In the genomic region with DNA sequence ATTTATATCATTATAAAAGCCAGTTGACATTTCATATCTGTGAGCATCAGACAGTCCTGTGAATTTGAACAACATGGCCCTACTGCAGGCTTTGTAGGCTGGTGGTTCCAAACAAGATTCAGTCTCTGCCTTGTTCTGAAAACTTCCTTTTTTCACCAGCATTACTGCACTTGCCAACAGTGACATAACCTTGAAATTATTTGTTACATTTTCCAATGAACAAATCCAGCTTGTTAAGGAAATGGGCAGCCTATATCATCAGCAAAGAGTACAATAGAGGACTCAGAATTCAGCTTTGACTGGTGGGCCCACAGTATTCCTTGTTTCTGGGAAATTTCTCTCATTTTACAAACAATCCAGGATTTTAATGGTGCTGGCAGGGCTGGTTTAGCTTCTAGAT, we compare ENCODE assay signal across 26 cellular contexts.
DNase-seq lines count a peak whose midpoint lies in the region; ATAC-seq and TF ChIP-seq lines count a peak whose summit lies in the region.
"Had no signal": no experiment of that assay in that cellular context is flagged by ENCODE, and none has a peak within 500 bp of the region (broad histone marks: within the 10 kb centered on the region; RNA-seq: fewer than 3 reads in every experiment).

No MANE protein-coding gene starts in this region.

- TF ChIP-seq CTCF in choroid plexus epithelial cell (conservative IDR thresholded peaks at IDR 0.05; ENCODE audit: low read depth, low read length) (no peak), fibroblast of the aortic adventitia (IDR thresholded peaks at IDR 0.05; ENCODE audit: insufficient read depth, low read length) (no peak), retinal pigment epithelial cell (conservative IDR thresholded peaks at IDR 0.05; ENCODE audit: low read depth, low read length) (no peak)

- ATAC-seq in GM18511 (IDR thresholded peaks at IDR 0.05; ENCODE audit: unreplicated experiment) (no peak), GM18505 (IDR thresholded peaks at IDR 0.05; ENCODE audit: unreplicated experiment) (no peak)
- ATAC-seq: activated CD4-positive, CD25-positive, alpha-beta regulatory T cell treated with anti-CD3 and anti-CD28 coated beads, Interleukin-2, amount 50 U/mL, for 24 hours; activated CD8-positive, alpha-beta T cell treated with anti-CD3 and anti-CD28 coated beads for 36 hours; GM12878; left ventricle myocardium superior had no signal

- TF ChIP-seq POLR2A in GM18505 (IDR thresholded peaks at IDR 0.05; ENCODE audit: borderline replicate concordance, extremely low read depth, insufficient read depth, insufficient read length): no peak

- DNase-seq in M059J (ENCODE audit: low read depth) (peak; percentile 15), choroid plexus epithelial cell (ENCODE audit: low read depth) (peak; percentile 44), fibroblast of the aortic adventitia (ENCODE audit: low read depth) (peak; percentile 63), retinal pigment epithelial cell (ENCODE audit: low read depth) (peak; percentile 22), occipital lobe (lab: John Stamatoyannopoulos, UW) (no peak)
- DNase-seq in activated naive CD4-positive, alpha-beta T cell treated with Interleukin-2 at 50 U/mL for 16 hours: no peak
- DNase-seq: activated CD8-positive, alpha-beta T cell treated with anti-CD3 and anti-CD28 coated beads for 36 hours; activated naive CD8-positive, alpha-beta T cell treated with anti-CD3 and anti-CD28 coated beads for 36 hours; effector memory CD4-positive, alpha-beta T cell; erythroblast; KG1; left ventricle myocardium superior; MM.1S; NCI-H1436; NCI-H2107; NCI-H446; NCI-H82; nephron progenitor cell; posterior cingulate gyrus; sigmoid colon; stimulated activated naive CD4-positive, alpha-beta T cell; uterus had no signal

- no peak overlapping the region for H3K4me3 ChIP-seq in choroid plexus epithelial cell (ENCODE audit: low read depth, low read length)
- H3K4me3 ChIP-seq in fibroblast of the aortic adventitia (ENCODE audit: low read depth, low read length): no peak overlapping the region
- H3K4me3 ChIP-seq in retinal pigment epithelial cell (ENCODE audit: low read length): no peak overlapping the region
- H3K4me3 ChIP-seq: GM12878, sigmoid colon, uterus had no signal

Comparison
In these comparisons a context has a peak if more than half of its experiments do, and no peak if none do; other contexts are left out.
1. DNase-seq: peak in M059J (single experiment), choroid plexus epithelial cell (single experiment), fibroblast of the aortic adventitia (single experiment) and retinal pigment epithelial cell (single experiment); none in activated naive CD4-positive, alpha-beta T cell treated with Interleukin-2 at 50 U/mL for 16 hours (single experiment) and occipital lobe (single experiment).